Comparison of ENCODE assay signal across 3 cellular contexts in genomic region chr13:39688699-39689405, GRCh38.
TF ChIP-seq lines count a peak whose summit lies in the region.

No MANE protein-coding gene starts in this region.

TF ChIP-seq in GM12878, 131 proteins besides CTCF, POLR2A, EP300 and RAD21 (continued from another document and continues in another):
- no peak for TF ChIP-seq REST (IDR thresholded peaks at IDR 0.05; ENCODE audit: low read depth, low read length)
- TF ChIP-seq ATF7 (IDR thresholded peaks at IDR 0.05; ENCODE audit: low read depth): peak; percentile 53
- TF ChIP-seq EED (IDR thresholded peaks at IDR 0.05; ENCODE audit: low read depth): no peak
- TF ChIP-seq CHD1 (IDR thresholded peaks at IDR 0.05; ENCODE audit: low read depth, low read length): no peak
- no peak for TF ChIP-seq BACH1 (IDR thresholded peaks at IDR 0.05; ENCODE audit: borderline replicate concordance)
- TF ChIP-seq SREBF1 (IDR thresholded peaks at IDR 0.05; ENCODE audit: low read length): no peak
- TF ChIP-seq CEBPB (IDR thresholded peaks at IDR 0.05; ENCODE audit: borderline replicate concordance in 1 of 2, low read depth in 2 of 2, low read length in 2 of 2): no peak
- TF ChIP-seq, protein P1, sequence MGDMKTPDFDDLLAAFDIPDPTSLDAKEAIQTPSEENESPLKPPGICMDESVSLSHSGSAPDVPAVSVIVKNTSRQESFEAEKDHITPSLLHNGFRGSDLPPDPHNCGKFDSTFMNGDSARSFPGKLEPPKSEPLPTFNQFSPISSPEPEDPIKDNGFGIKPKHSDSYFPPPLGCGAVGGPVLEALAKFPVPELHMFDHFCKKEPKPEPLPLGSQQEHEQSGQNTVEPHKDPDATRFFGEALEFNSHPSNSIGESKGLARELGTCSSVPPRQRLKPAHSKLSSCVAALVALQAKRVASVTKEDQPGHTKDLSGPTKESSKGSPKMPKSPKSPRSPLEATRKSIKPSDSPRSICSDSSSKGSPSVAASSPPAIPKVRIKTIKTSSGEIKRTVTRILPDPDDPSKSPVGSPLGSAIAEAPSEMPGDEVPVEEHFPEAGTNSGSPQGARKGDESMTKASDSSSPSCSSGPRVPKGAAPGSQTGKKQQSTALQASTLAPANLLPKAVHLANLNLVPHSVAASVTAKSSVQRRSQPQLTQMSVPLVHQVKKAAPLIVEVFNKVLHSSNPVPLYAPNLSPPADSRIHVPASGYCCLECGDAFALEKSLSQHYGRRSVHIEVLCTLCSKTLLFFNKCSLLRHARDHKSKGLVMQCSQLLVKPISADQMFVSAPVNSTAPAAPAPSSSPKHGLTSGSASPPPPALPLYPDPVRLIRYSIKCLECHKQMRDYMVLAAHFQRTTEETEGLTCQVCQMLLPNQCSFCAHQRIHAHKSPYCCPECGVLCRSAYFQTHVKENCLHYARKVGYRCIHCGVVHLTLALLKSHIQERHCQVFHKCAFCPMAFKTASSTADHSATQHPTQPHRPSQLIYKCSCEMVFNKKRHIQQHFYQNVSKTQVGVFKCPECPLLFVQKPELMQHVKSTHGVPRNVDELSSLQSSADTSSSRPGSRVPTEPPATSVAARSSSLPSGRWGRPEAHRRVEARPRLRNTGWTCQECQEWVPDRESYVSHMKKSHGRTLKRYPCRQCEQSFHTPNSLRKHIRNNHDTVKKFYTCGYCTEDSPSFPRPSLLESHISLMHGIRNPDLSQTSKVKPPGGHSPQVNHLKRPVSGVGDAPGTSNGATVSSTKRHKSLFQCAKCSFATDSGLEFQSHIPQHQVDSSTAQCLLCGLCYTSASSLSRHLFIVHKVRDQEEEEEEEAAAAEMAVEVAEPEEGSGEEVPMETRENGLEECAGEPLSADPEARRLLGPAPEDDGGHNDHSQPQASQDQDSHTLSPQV (IDR thresholded peaks at IDR 0.05): no peak
- TF ChIP-seq POLR2AphosphoS2 (IDR thresholded peaks at IDR 0.05; ENCODE audit: low read depth, low read length): no peak
- TF ChIP-seq ZNF217 (IDR thresholded peaks at IDR 0.05): peak; percentile 75; the same call in 1 of the 2 replicates
- TF ChIP-seq SIX5 (IDR thresholded peaks at IDR 0.05; ENCODE audit: low read depth, low read length, severe bottlenecking): no peak
- peak in 1 of 2 experiments; percentile 30; a peak in 2 of 4 replicates for TF ChIP-seq IKZF2 (IDR thresholded peaks at IDR 0.05)

TF ChIP-seq in HepG2, 621 proteins besides CTCF, POLR2A, EP300 and RAD21 (continued from another document):
- TF ChIP-seq PATZ1 (CRISPR knock-in tag; IDR thresholded peaks at IDR 0.05): no peak
- TF ChIP-seq, protein P2, sequence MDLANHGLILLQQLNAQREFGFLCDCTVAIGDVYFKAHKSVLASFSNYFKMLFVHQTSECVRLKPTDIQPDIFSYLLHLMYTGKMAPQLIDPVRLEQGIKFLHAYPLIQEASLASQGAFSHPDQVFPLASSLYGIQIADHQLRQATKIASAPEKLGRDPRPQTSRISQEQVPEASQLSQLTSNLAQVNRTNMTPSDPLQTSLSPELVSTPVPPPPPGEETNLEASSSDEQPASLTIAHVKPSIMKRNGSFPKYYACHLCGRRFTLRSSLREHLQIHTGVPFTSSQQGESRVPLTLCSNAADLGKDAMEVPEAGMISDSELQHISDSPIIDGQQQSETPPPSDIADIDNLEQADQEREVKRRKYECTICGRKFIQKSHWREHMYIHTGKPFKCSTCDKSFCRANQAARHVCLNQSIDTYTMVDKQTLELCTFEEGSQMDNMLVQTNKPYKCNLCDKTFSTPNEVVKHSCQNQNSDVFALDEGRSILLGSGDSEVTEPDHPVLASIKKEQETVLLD (CRISPR knock-in tag; IDR thresholded peaks at IDR 0.05; ENCODE audit: low read depth): no peak
- no peak for TF ChIP-seq BORCS8-MEF2B (CRISPR knock-in tag; IDR thresholded peaks at IDR 0.05)
- TF ChIP-seq MXD4 (CRISPR knock-in tag; IDR thresholded peaks at IDR 0.05): no peak
- TF ChIP-seq ISX (CRISPR knock-in tag; conservative IDR thresholded peaks at IDR 0.05): no peak
- no peak for TF ChIP-seq AKAP8 (CRISPR knock-in tag; IDR thresholded peaks at IDR 0.05)
- no peak for TF ChIP-seq CREBL2 (CRISPR knock-in tag; IDR thresholded peaks at IDR 0.05; ENCODE audit: borderline replicate concordance)
- no peak for TF ChIP-seq ARID2 (CRISPR knock-in tag; IDR thresholded peaks at IDR 0.05; ENCODE audit: borderline replicate concordance)
- TF ChIP-seq SALL2 (CRISPR knock-in tag; IDR thresholded peaks at IDR 0.05): no peak

TF ChIP-seq in GM23338, 12 proteins besides CTCF, POLR2A, EP300 and RAD21 (continued from another document):
- no peak for TF ChIP-seq REST (IDR thresholded peaks at IDR 0.05; ENCODE audit: unreplicated experiment)
